In genomic region chr7:22945584-22945983, GRCh38 we compare ENCODE assay signal across 18 cellular contexts.
DNase-seq lines count a peak whose midpoint lies in the region; ATAC-seq and TF ChIP-seq lines count a peak whose summit lies in the region.
"Had no signal": no experiment of that assay in that cellular context is flagged by ENCODE, and none has a peak within 500 bp of the region (broad histone marks: within the 10 kb centered on the region; RNA-seq: fewer than 3 reads in every experiment).

No MANE protein-coding gene starts in this region.

- H3K4me1 ChIP-seq in fibroblast of lung (ENCODE audit: control insufficient read depth, extremely low read depth, insufficient read depth, low read length) (peaks cover 7% of the 10 kb centered on the region), neural progenitor cell (peaks cover 15% of the 10 kb centered on the region), PC-3 (ENCODE audit: insufficient read depth, low read length) (no peaks in the 10 kb centered on the region), PC-9 (replicated peaks; ENCODE audit: insufficient read depth) (no peaks in the 10 kb centered on the region)
- H3K4me1 ChIP-seq: A549, BE2C had no signal

- H2AFZ ChIP-seq in fibroblast of lung (ENCODE audit: low read length), result no peak overlapping the region
- no peak overlapping the region for H2AFZ ChIP-seq in neural progenitor cell (replicated peaks)
- no peak overlapping the region for H2AFZ ChIP-seq in PC-3 (ENCODE audit: low read length)
- no peak overlapping the region for H2AFZ ChIP-seq in PC-9

- no peaks in the 10 kb centered on the region for H3K27me3 Mint-ChIP-seq in neural progenitor cell (ENCODE audit: insufficient read depth, low read depth)
- H3K27me3 Mint-ChIP-seq: CD4-positive, alpha-beta memory T cell had no signal

- no peak overlapping the region for H3K27ac Mint-ChIP-seq in neural progenitor cell

- peaks cover 3% of the 10 kb centered on the region for H3K36me3 Mint-ChIP-seq in neural progenitor cell

- H3K36me3 ChIP-seq in fibroblast of lung (ENCODE audit: control insufficient read depth, insufficient read depth, low read length) (peaks cover 2% of the 10 kb centered on the region), neural progenitor cell (no peaks in the 10 kb centered on the region), PC-3 (ENCODE audit: low read depth, low read length) (no peaks in the 10 kb centered on the region), PC-9 (ENCODE audit: low read depth) (no peaks in the 10 kb centered on the region)
- H3K36me3 ChIP-seq: BE2C had no signal

- no peak for ATAC-seq in PC-3
- ATAC-seq in GM21526 (IDR thresholded peaks at IDR 0.05; ENCODE audit: low FRiP score, unreplicated experiment), result no peak
- ATAC-seq: A549 had no signal

- H3K9me2 ChIP-seq in PC-3 (replicated peaks; ENCODE audit: low read length), result no peaks in the 10 kb centered on the region
- H3K9me2 ChIP-seq in PC-9 (ENCODE audit: insufficient read depth), result no peaks in the 10 kb centered on the region; the same call in 1 of the 2 replicates

- POLR2A ChIA-PET in PC-3 (lab: Charles Lee; ENCODE audit: unreplicated experiment) (no interaction called here), PC-9 (lab: Charles Lee; ENCODE audit: unreplicated experiment) (interaction anchor here (0.6 kb wide), 1 partner anchor 1027 kb away, joined by 3 read pairs; no protein-coding TSS in a partner anchor)

- H3K4me1 Mint-ChIP-seq in neural progenitor cell, result peaks cover 19% of the 10 kb centered on the region
- H3K4me1 Mint-ChIP-seq: CD4-positive, alpha-beta memory T cell had no signal

- DNase-seq in Ammon's horn (ENCODE audit: low spot score) (peak; percentile 15), NCI-H82 treated with DMSO at 0.1 percent for 48 hours (lab: John Stamatoyannopoulos, UW; ENCODE audit: unreplicated experiment) (peak; percentile 65), fibroblast of lung (ENCODE audit: low read depth in 2 of 2) (peak; percentile 23 to 81), neural progenitor cell (ENCODE audit: low spot score) (peak; percentile 2), PC-3 (no peak), PC-9 (no peak)
- DNase-seq: BE2C; CD4-positive, alpha-beta memory T cell; GF-D8; Karpas-422; NCI-H1417; NCI-H1930; NCI-H2171; NCI-H446 treated with DMSO at 0.1 percent for 48 hours; NCI-H748 treated with DMSO at 0.1 percent for 48 hours; SHP77 treated with DMSO at 0.1 percent for 48 hours had no signal

- BruUV-seq in PC-3 (replicated peaks; lab: Mats Ljungman, UMichigan) (no TSS peak), PC-9 (replicated peaks; lab: Mats Ljungman, UMichigan) (no TSS peak)

- no peaks in the 10 kb centered on the region for H3K27me3 ChIP-seq in fibroblast of lung (ENCODE audit: control insufficient read depth, insufficient read depth, low read length)
- H3K27me3 ChIP-seq in neural progenitor cell, result no peaks in the 10 kb centered on the region
- H3K27me3 ChIP-seq in PC-3 (ENCODE audit: low read length), result no peaks in the 10 kb centered on the region
- no peaks in the 10 kb centered on the region for H3K27me3 ChIP-seq in PC-9 (ENCODE audit: insufficient read depth, low read depth)

- no peak overlapping the region for H3K4me3 Mint-ChIP-seq in neural progenitor cell
- H3K4me3 Mint-ChIP-seq: CD4-positive, alpha-beta memory T cell had no signal

- peak overlapping the region; percentile 26 for H3K27ac ChIP-seq in fibroblast of lung (ENCODE audit: insufficient read depth, low read length)
- H3K27ac ChIP-seq in neural progenitor cell, result no peak overlapping the region
- H3K27ac ChIP-seq in PC-3 (ENCODE audit: low read length), result no peak overlapping the region
- no peak overlapping the region for H3K27ac ChIP-seq in PC-9
- H3K27ac ChIP-seq: A549 had no signal

- intact Hi-C loops in PC-3 (cut with micrococcal nuclease) (no loop called here), PC-9 (cut with micrococcal nuclease; ENCODE audit: unreplicated experiment) (no loop called here)

- TF ChIP-seq CTCF in fibroblast of lung (conservative IDR thresholded peaks at IDR 0.05 in 1 of 2, IDR thresholded peaks at IDR 0.05 in 1 of 2; ENCODE audit: low read depth in 1 of 2, low read length in 2 of 2) (no peak), neural progenitor cell (IDR thresholded peaks at IDR 0.05) (no peak), PC-3 (conservative IDR thresholded peaks at IDR 0.05; ENCODE audit: low read depth, low read length) (no peak), PC-9 (conservative IDR thresholded peaks at IDR 0.05) (no peak)

- H3K9me3 ChIP-seq in fibroblast of lung (ENCODE audit: control insufficient read depth, insufficient read depth, low read depth, low read length), result no peaks in the 10 kb centered on the region
- H3K9me3 ChIP-seq in neural progenitor cell (ENCODE audit: low read depth), result no peaks in the 10 kb centered on the region
- no peaks in the 10 kb centered on the region for H3K9me3 ChIP-seq in PC-3 (ENCODE audit: low read length)
- H3K9me3 ChIP-seq in PC-9 (ENCODE audit: insufficient read depth, low read depth), result no peaks in the 10 kb centered on the region
- H3K9me3 ChIP-seq: A549, BE2C had no signal

- CTCF ChIA-PET in PC-3 (lab: Charles Lee) (no interaction called here), PC-9 (lab: Charles Lee) (no interaction called here)

- H4K20me1 ChIP-seq in fibroblast of lung (ENCODE audit: control insufficient read depth, extremely low read depth, insufficient read depth, low read length) (peaks cover 6% of the 10 kb centered on the region), neural progenitor cell (ENCODE audit: low read depth) (no peaks in the 10 kb centered on the region), PC-3 (ENCODE audit: low read length) (no peaks in the 10 kb centered on the region), PC-9 (ENCODE audit: insufficient read depth) (no peaks in the 10 kb centered on the region)

- no peaks in the 10 kb centered on the region for H3K9me3 Mint-ChIP-seq in neural progenitor cell
- H3K9me3 Mint-ChIP-seq: CD4-positive, alpha-beta memory T cell had no signal

- H3K4me3 ChIP-seq in fibroblast of lung (replicated peaks in 1 of 4; ENCODE audit: control extremely low read depth in 1 of 4, insufficient read depth in 1 of 4, low read depth in 3 of 4, low read length in 4 of 4) (no peak overlapping the region), neural progenitor cell (no peak overlapping the region), PC-3 (ENCODE audit: low read length) (no peak overlapping the region), PC-9 (no peak overlapping the region)
- H3K4me3 ChIP-seq: A549 had no signal

- H3K9ac ChIP-seq in fibroblast of lung (ENCODE audit: insufficient read depth, low read length), result no peak overlapping the region
- no peak overlapping the region for H3K9ac ChIP-seq in neural progenitor cell
- no peak overlapping the region for H3K9ac ChIP-seq in PC-3 (ENCODE audit: low read length)

- H3K79me2 ChIP-seq in fibroblast of lung (ENCODE audit: control insufficient read depth, insufficient read depth, low read length) (no peaks in the 10 kb centered on the region), neural progenitor cell (ENCODE audit: low read depth) (no peaks in the 10 kb centered on the region), PC-3 (ENCODE audit: low read length) (no peaks in the 10 kb centered on the region), PC-9 (ENCODE audit: low read depth) (no peaks in the 10 kb centered on the region)

- H3K4me2 ChIP-seq in fibroblast of lung (ENCODE audit: extremely low read depth, insufficient read depth, low read length) (peak overlapping the region; percentile 8), neural progenitor cell (no peak overlapping the region), PC-3 (ENCODE audit: low read length) (no peak overlapping the region), PC-9 (no peak overlapping the region)
- H3K4me2 ChIP-seq: A549 had no signal

- no peaks in the 10 kb centered on the region for H3F3A ChIP-seq in neural progenitor cell (ENCODE audit: low read depth)
- H3F3A ChIP-seq in PC-3 (ENCODE audit: low read length, unreplicated experiment), result no peaks in the 10 kb centered on the region
- no peaks in the 10 kb centered on the region for H3F3A ChIP-seq in PC-9 (ENCODE audit: insufficient read depth, low read depth)

Comparison
In these comparisons a context has a peak if more than half of its experiments do, and no peak if none do; other contexts are left out.
1. DNase-seq: peak in Ammon's horn (single experiment), NCI-H82 treated with DMSO at 0.1 percent for 48 hours (single experiment), fibroblast of lung (2 of 2) and neural progenitor cell (single experiment); none in PC-3 (single experiment) and PC-9 (0 of 2).